18 cellular contexts compared by ENCODE assay signal in the genomic region with DNA sequence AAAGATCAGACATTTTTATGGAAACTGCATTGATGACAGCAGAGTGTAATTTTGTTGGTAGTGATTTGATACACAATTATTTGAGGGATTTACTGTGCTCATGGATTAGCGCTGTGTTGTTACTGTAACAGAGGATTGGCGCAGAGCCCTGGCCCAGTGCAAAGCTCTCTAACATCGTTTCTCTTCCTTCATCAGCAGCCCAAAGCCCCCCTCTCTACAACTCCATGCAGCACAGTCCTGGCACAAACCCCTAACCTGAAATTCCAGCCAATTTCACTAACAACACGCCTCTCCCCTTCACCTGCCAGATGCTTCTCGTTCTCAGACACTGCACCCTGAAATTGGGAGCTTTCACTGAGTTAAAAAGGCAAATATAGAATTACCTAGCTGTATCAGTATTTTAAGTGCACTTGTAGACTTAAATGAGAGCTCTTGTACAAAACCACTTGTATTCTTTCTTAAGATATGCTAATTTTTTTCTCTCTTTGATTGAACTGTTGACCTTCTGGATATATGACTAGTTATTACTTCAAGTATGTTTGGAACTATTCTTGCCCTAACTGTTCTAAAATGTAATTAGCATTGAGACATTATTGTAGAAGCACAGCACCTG. TPM values are rescaled to one million over a fixed set of nuclear protein-coding genes. Genes with fewer than 3 reads are reported as not detected.
A peak's percentile ranks its signal among the peaks of the same experiment; 100 is the strongest.
DNase-seq lines count a peak whose midpoint lies in the region; ATAC-seq and FAIRE-seq lines count a peak whose summit lies in the region.
"Had no signal": no experiment of that assay in that cellular context is flagged by ENCODE, and none has a peak within 500 bp of the region (broad histone marks: within the 10 kb centered on the region; RNA-seq: fewer than 3 reads in every experiment).

No MANE protein-coding gene starts in this region.

- peak overlapping the region; percentile 39 to 66 for H3K27ac ChIP-seq in small intestine (ENCODE audit: low read depth in 1 of 2, low read length in 1 of 2)
- H3K27ac ChIP-seq: coronary artery, SJSA1, suprapubic skin had no signal

- 56 to 60% (median 56%) methylated on average over 5 of the region's 5 CpGs for WGBS in small intestine, 3 donors

- H3K36me3 ChIP-seq in small intestine (ENCODE audit: control insufficient read depth in 2 of 2, insufficient read depth in 2 of 2, low read length in 2 of 2): no peaks in the 10 kb centered on the region
- H3K36me3 ChIP-seq: SJSA1, suprapubic skin had no signal

- H3K4me1 Mint-ChIP-seq in activated T-cell treated with anti-CD3 and anti-CD28 coated beads, Interleukin-2, amount 50 U/mL, for 4 hours (ENCODE audit: low read depth): peaks cover 91% of the 10 kb centered on the region
- H3K4me1 Mint-ChIP-seq in activated T-helper 2 cell treated with anti-CD3 and anti-CD28 coated beads, Interferon-gamma antibody, Interleukin-2, Interleukin-4, amounts not matched to agents 10 μg/mL and 5 μg/mL and 100 μg/mL, durations not matched to agents 14 hours and 24 hours and 36 hours (ENCODE audit: low read depth): peaks cover 82% of the 10 kb centered on the region

- H3K27ac Mint-ChIP-seq in activated T-helper 2 cell treated with anti-CD3 and anti-CD28 coated beads, Interferon-gamma antibody, Interleukin-2, Interleukin-4, amounts not matched to agents 10 μg/mL and 5 μg/mL and 100 μg/mL, durations not matched to agents 14 hours and 24 hours and 36 hours: peak overlapping the region; percentile 64

- no peaks in the 10 kb centered on the region for H3K27me3 ChIP-seq in small intestine (ENCODE audit: control insufficient read depth in 2 of 2, insufficient read depth in 2 of 2, low read length in 2 of 2)

- peak overlapping the region; percentile 67 for H3K4me3 Mint-ChIP-seq in activated T-cell treated with anti-CD3 and anti-CD28 coated beads, Interleukin-2, amount 50 U/mL, for 4 hours
- H3K4me3 Mint-ChIP-seq in activated T-helper 2 cell treated with anti-CD3 and anti-CD28 coated beads, Interferon-gamma antibody, Interleukin-2, Interleukin-4, amounts not matched to agents 10 μg/mL and 5 μg/mL and 100 μg/mL, durations not matched to agents 14 hours and 24 hours and 36 hours (ENCODE audit: low read depth): peak overlapping the region; percentile 47

- peak overlapping the region in 1 of 2 donors; percentile 15 for H3K4me3 ChIP-seq in small intestine (ENCODE audit: low read depth in 1 of 2, low read length in 2 of 2)
- H3K4me3 ChIP-seq: coronary artery, SJSA1, suprapubic skin had no signal

- no peak for ATAC-seq in activated T-cell treated with anti-CD3 and anti-CD28 coated beads, Interleukin-2, amount 50 U/mL, for 4 hours

- no peak for FAIRE-seq in small intestine (lab: Jason Lieb, UNC)
- FAIRE-seq: astrocyte had no signal

- no peaks in the 10 kb centered on the region for H3K9me3 ChIP-seq in small intestine (ENCODE audit: control insufficient read depth, low read depth)
- H3K9me3 ChIP-seq: SJSA1, suprapubic skin had no signal

- no peaks in the 10 kb centered on the region for H3K4me1 ChIP-seq in small intestine (ENCODE audit: control insufficient read depth in 2 of 2, insufficient read depth in 1 of 2, low read depth in 1 of 2, low read length in 1 of 2)
- H3K4me1 ChIP-seq: SJSA1 had no signal

- H3K9me3 Mint-ChIP-seq in activated T-cell treated with anti-CD3 and anti-CD28 coated beads, Interleukin-2, amount 50 U/mL, for 4 hours: no peaks in the 10 kb centered on the region
- H3K9me3 Mint-ChIP-seq in activated T-helper 2 cell treated with anti-CD3 and anti-CD28 coated beads, Interferon-gamma antibody, Interleukin-2, Interleukin-4, amounts not matched to agents 10 μg/mL and 5 μg/mL and 100 μg/mL, durations not matched to agents 14 hours and 24 hours and 36 hours: no peaks in the 10 kb centered on the region

- no peaks in the 10 kb centered on the region for H3K27me3 Mint-ChIP-seq in activated T-cell treated with anti-CD3 and anti-CD28 coated beads, Interleukin-2, amount 50 U/mL, for 4 hours (ENCODE audit: low read depth)
- H3K27me3 Mint-ChIP-seq in activated T-helper 2 cell treated with anti-CD3 and anti-CD28 coated beads, Interferon-gamma antibody, Interleukin-2, Interleukin-4, amounts not matched to agents 10 μg/mL and 5 μg/mL and 100 μg/mL, durations not matched to agents 14 hours and 24 hours and 36 hours (ENCODE audit: low read depth): no peaks in the 10 kb centered on the region

- DNase-seq in activated T-cell treated with anti-CD3 and anti-CD28 coated beads, Interleukin-2, amount 50 U/mL, for 4 hours: no peak
- DNase-seq in activated T-cell treated with anti-CD3 and anti-CD28 coated beads for 4 hours (no peak), NCI-H1694 (lab: John Stamatoyannopoulos, UW) (peak; percentile 73), small intestine (no peak), NCI-H748 (lab: John Stamatoyannopoulos, UW; ENCODE audit: unreplicated experiment) (no peak), DMS153 (lab: John Stamatoyannopoulos, UW) (no peak), HT-29 (ENCODE audit: low spot score) (no peak)
- DNase-seq in activated T-helper 2 cell treated with anti-CD3 and anti-CD28 coated beads, Interferon-gamma antibody, Interleukin-2, Interleukin-4, amounts not matched to agents 10 μg/mL and 5 μg/mL and 100 μg/mL, durations not matched to agents 14 hours and 24 hours and 36 hours (ENCODE audit: low spot score): no peak
- DNase-seq: mammary epithelial cell; NCI-H446 treated with DMSO at 0.1 percent for 48 hours; stimulated activated CD4-positive, alpha-beta T cell treated with anti-CD3 and anti-CD28 coated beads, Interleukin-15, amount 100 ng/mL, for 24 hours had no signal

- H3K36me3 Mint-ChIP-seq in activated T-cell treated with anti-CD3 and anti-CD28 coated beads, Interleukin-2, amount 50 U/mL, for 4 hours (ENCODE audit: insufficient read depth): peaks cover 7% of the 10 kb centered on the region
- peaks cover 22% of the 10 kb centered on the region for H3K36me3 Mint-ChIP-seq in activated T-helper 2 cell treated with anti-CD3 and anti-CD28 coated beads, Interferon-gamma antibody, Interleukin-2, Interleukin-4, amounts not matched to agents 10 μg/mL and 5 μg/mL and 100 μg/mL, durations not matched to agents 14 hours and 24 hours and 36 hours (ENCODE audit: low read depth)

- intact Hi-C loops in activated T-helper 2 cell treated with anti-CD3 and anti-CD28 coated beads, Interferon-gamma antibody, Interleukin-2, Interleukin-4, amounts not matched to agents 10 μg/mL and 5 μg/mL and 100 μg/mL, durations not matched to agents 14 hours and 24 hours and 36 hours (cut with micrococcal nuclease): no loop called here

RNA-seq across cellular contexts. Expression of a gene that starts 16.3 kb away (rescaled TPM):
- total RNA-seq in activated T-cell treated with anti-CD3 and anti-CD28 coated beads, Interleukin-2, amount 50 U/mL, for 4 hours: 10 to 100 TPM; 19.5 to 40.4 (median 26.4) TPM
- total RNA-seq in activated T-helper 2 cell treated with anti-CD3 and anti-CD28 coated beads, Interferon-gamma antibody, Interleukin-2, Interleukin-4, amounts not matched to agents 10 μg/mL and 5 μg/mL and 100 μg/mL, durations not matched to agents 14 hours and 24 hours and 36 hours: 44.1 and 46.5 TPM in 2 replicates
- polyA plus RNA-seq in small intestine: 1 to 10 TPM; 2.0 to 3.4 (median 2.7) TPM
- total RNA-seq in HT-29 (2014; rRNA removed; shearing (Covaris generic)): not detected in 2 replicates
- total RNA-seq: glomerular endothelial cell had no signal

RNA-seq across cellular contexts. Expression of a gene that starts 23.6 kb away (rescaled TPM):
- under 1 TPM; 0.38 to 0.53 (median 0.41) TPM for total RNA-seq in activated T-cell treated with anti-CD3 and anti-CD28 coated beads, Interleukin-2, amount 50 U/mL, for 4 hours
- 0.11 TPM in 2 replicates for total RNA-seq in activated T-helper 2 cell treated with anti-CD3 and anti-CD28 coated beads, Interferon-gamma antibody, Interleukin-2, Interleukin-4, amounts not matched to agents 10 μg/mL and 5 μg/mL and 100 μg/mL, durations not matched to agents 14 hours and 24 hours and 36 hours
- under 1 TPM in 1 of 3 donors, not detected in 2; 0.01 TPM for polyA plus RNA-seq in small intestine
- total RNA-seq in HT-29 (2014; rRNA removed; shearing (Covaris generic)): not detected in 2 replicates
- total RNA-seq: astrocyte, glomerular endothelial cell, mammary epithelial cell, SJSA1, suprapubic skin had no signal
- polyA plus RNA-seq: esophagus, mammary epithelial cell, neural cell had no signal

RNA-seq across cellular contexts. Expression of a gene that starts 43.0 kb away (rescaled TPM):
- total RNA-seq in activated T-cell treated with anti-CD3 and anti-CD28 coated beads, Interleukin-2, amount 50 U/mL, for 4 hours: under 1 TPM; 0.61 to 0.92 (median 0.76) TPM
- 1.7 and 2.0 TPM in 2 replicates for total RNA-seq in activated T-helper 2 cell treated with anti-CD3 and anti-CD28 coated beads, Interferon-gamma antibody, Interleukin-2, Interleukin-4, amounts not matched to agents 10 μg/mL and 5 μg/mL and 100 μg/mL, durations not matched to agents 14 hours and 24 hours and 36 hours
- under 1 TPM in 2 of 3 donors, not detected in 1; 0.04 to 0.54 TPM for polyA plus RNA-seq in small intestine
- not detected in 2 replicates for total RNA-seq in HT-29 (2014; rRNA removed; shearing (Covaris generic))
- total RNA-seq: astrocyte, glomerular endothelial cell, mammary epithelial cell, SJSA1 had no signal
- polyA plus RNA-seq: mammary epithelial cell, neural cell had no signal

Comparison
In these comparisons a context has a peak if more than half of its experiments do, and no peak if none do; other contexts are left out.
1. RNA of a gene that starts 16.3 kb away (total RNA-seq): 44.1 to 46.5 TPM in activated T-helper 2 cell treated with anti-CD3 and anti-CD28 coated beads, Interferon-gamma antibody, Interleukin-2, Interleukin-4, amounts not matched to agents 10 μg/mL and 5 μg/mL and 100 μg/mL, durations not matched to agents 14 hours and 24 hours and 36 hours and 19.5 to 40.4 TPM in activated T-cell treated with anti-CD3 and anti-CD28 coated beads, Interleukin-2, amount 50 U/mL, for 4 hours; not detected in HT-29; every median in the first group is over 10 times any median in the second.